Comparison of ENCODE assay signal across 18 cellular contexts in the genomic region with DNA sequence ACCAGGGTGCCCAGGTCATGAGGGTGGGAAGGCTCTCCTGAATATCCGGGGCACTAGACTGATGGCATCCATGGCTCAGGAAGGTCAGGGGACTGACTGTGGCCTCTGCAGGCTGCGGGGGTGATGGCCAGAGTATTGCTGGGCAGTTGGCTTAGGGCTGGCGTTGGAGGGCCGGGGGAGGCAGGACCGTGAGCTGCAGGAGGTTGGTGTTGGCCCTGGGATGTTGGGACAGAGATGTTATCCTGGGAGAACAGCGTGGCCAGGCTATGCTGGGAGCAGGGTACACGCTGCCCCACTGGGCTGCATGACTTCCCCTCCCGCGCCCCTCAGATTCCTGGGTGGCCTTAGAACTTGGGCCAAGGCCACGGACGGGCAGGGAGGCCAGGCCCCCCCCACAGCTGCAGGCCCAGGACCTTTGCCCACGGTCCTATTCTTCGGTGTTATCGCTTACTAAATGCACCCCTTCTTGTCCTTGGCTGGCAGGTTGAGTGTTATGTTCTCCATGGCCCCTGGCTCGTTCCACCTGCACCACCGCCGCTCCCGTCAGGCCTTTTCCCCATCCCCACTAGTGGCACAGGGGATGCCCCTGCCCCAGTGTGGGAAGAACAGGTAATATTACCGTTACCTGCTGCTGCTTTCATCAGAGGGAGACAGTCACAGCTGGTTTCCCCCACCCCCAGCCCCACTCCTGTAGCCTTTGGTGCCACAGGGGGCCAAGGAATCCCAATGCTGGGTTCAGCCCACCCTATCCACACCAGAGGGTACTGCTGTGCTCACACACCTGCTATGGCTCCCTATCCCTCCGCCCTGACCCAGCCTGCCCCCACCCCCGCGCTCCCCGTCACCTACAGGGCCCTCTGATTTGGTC. TPM values are rescaled to one million over a fixed set of nuclear protein-coding genes. Genes with fewer than 3 reads are reported as not detected.
DNase-seq lines count a peak whose midpoint lies in the region; FAIRE-seq and TF ChIP-seq lines count a peak whose summit lies in the region.
"Had no signal": no experiment of that assay in that cellular context is flagged by ENCODE, and none has a peak within 500 bp of the region (broad histone marks: within the 10 kb centered on the region; RNA-seq: fewer than 3 reads in every experiment).

No MANE protein-coding gene starts in this region.

- H3K4me2 ChIP-seq in osteoblast (ENCODE audit: insufficient read depth, low read length) = no peak overlapping the region

- H3K9ac ChIP-seq in NT2/D1 (ENCODE audit: insufficient read length, low read depth) = peak overlapping the region; percentile 12

- no peaks in the 10 kb centered on the region for H3K27me3 ChIP-seq in NT2/D1 (ENCODE audit: insufficient read depth, insufficient read length)
- no peaks in the 10 kb centered on the region for H3K27me3 ChIP-seq in osteoblast (ENCODE audit: insufficient read depth, low read length)

- H3K36me3 ChIP-seq in NT2/D1 (ENCODE audit: insufficient read depth, insufficient read length, low read length) (peaks cover 33% of the 10 kb centered on the region), osteoblast (ENCODE audit: insufficient read depth, low read length) (peaks cover 24% of the 10 kb centered on the region)

- H2AFZ ChIP-seq in osteoblast (ENCODE audit: low read length) = no peak overlapping the region

- peaks cover 49% of the 10 kb centered on the region for H4K20me1 ChIP-seq in osteoblast (ENCODE audit: insufficient read depth, low read length)

- intact Hi-C loops in activated CD4-positive, alpha-beta T cell treated with anti-CD3 and anti-CD28 coated beads, Interleukin-2, amount 10 ng/mL, durations not matched to agents 24 days and 14 days (cut with micrococcal nuclease) = no loop called here
- intact Hi-C loops in dendritic cell treated with granulocyte-macrophage colony-stimulating factor and Interleukin-4, amounts not matched to agents 40 ng/mL and 50 ng/mL, for 4 days (cut with micrococcal nuclease) = no loop called here

- no peaks in the 10 kb centered on the region for H3K79me2 ChIP-seq in osteoblast (ENCODE audit: insufficient read depth, low read length)

- peak overlapping the region; percentile 87 for H3K27ac Mint-ChIP-seq in activated CD4-positive, alpha-beta T cell treated with anti-CD3 and anti-CD28 coated beads, Interleukin-2, amount 10 ng/mL, durations not matched to agents 24 days and 14 days
- H3K27ac Mint-ChIP-seq in dendritic cell treated with granulocyte-macrophage colony-stimulating factor and Interleukin-4, amounts not matched to agents 40 ng/mL and 50 ng/mL, for 4 days = peak overlapping the region; percentile 12

- H3K36me3 Mint-ChIP-seq in activated CD4-positive, alpha-beta T cell treated with anti-CD3 and anti-CD28 coated beads, Interleukin-2, amount 10 ng/mL, durations not matched to agents 24 days and 14 days (ENCODE audit: low read depth) = peaks cover 24% of the 10 kb centered on the region
- peaks cover 65% of the 10 kb centered on the region for H3K36me3 Mint-ChIP-seq in dendritic cell treated with granulocyte-macrophage colony-stimulating factor and Interleukin-4, amounts not matched to agents 40 ng/mL and 50 ng/mL, for 4 days (ENCODE audit: low read depth)

- no peaks in the 10 kb centered on the region for H3K9me3 ChIP-seq in NT2/D1 (ENCODE audit: insufficient read depth, low read length)
- H3K9me3 ChIP-seq in osteoblast (ENCODE audit: low read depth, low read length) = no peaks in the 10 kb centered on the region

- no peak for TF ChIP-seq POLR2A in GM12892 (IDR thresholded peaks at IDR 0.05; ENCODE audit: low read depth, low read length)

- no peak for TF ChIP-seq CTCF in osteoblast (IDR thresholded peaks at IDR 0.05; ENCODE audit: extremely low read depth, low read depth, low read length)

- DNase-seq in activated CD4-positive, alpha-beta T cell treated with anti-CD3 and anti-CD28 coated beads, Interleukin-2, amount 10 ng/mL, durations not matched to agents 24 days and 14 days = no peak
- DNase-seq in activated CD4-positive, alpha-beta T cell treated with anti-CD3 and anti-CD28 coated beads, Interleukin-2, amount 50 U/mL, for 4 hours = no peak
- DNase-seq in NT2/D1 (ENCODE audit: low read depth, low spot score) = no peak
- peak; percentile 86 for DNase-seq in osteoblast (ENCODE audit: insufficient read length, low spot score, missing footprints)
- DNase-seq in NCI-H510A (lab: John Stamatoyannopoulos, UW) = no peak
- no peak for DNase-seq in NCI-H2081 (lab: John Stamatoyannopoulos, UW)
- no peak for DNase-seq in GM12892 (ENCODE audit: insufficient read length)
- DNase-seq: DMS79 treated with DMSO at 0.1 percent for 48 hours; HCEC 1CT; NCI-H446 treated with DMSO at 0.1 percent for 48 hours; stimulated activated CD4-positive, alpha-beta T cell treated with anti-CD3 and anti-CD28 coated beads, Interleukin-15, amount 100 ng/mL, for 24 hours had no signal

- H3K4me3 Mint-ChIP-seq in activated CD4-positive, alpha-beta T cell treated with anti-CD3 and anti-CD28 coated beads, Interleukin-2, amount 10 ng/mL, durations not matched to agents 24 days and 14 days = no peak overlapping the region
- no peak overlapping the region for H3K4me3 Mint-ChIP-seq in dendritic cell treated with granulocyte-macrophage colony-stimulating factor and Interleukin-4, amounts not matched to agents 40 ng/mL and 50 ng/mL, for 4 days
- H3K4me3 Mint-ChIP-seq: stimulated activated naive CD8-positive, alpha-beta T cell treated with anti-CD3 and anti-CD28 coated beads, Interleukin-15, Interleukin-2, amounts not matched to agents 100 ng/mL and 50 ng/mL, for 24 hours had no signal

- no peak for FAIRE-seq in GM12892 (lab: Jason Lieb, UNC)
- FAIRE-seq: A204.1, keratinocyte had no signal

- peaks cover 5% of the 10 kb centered on the region for H3K9me3 Mint-ChIP-seq in activated CD4-positive, alpha-beta T cell treated with anti-CD3 and anti-CD28 coated beads, Interleukin-2, amount 10 ng/mL, durations not matched to agents 24 days and 14 days
- H3K9me3 Mint-ChIP-seq in dendritic cell treated with granulocyte-macrophage colony-stimulating factor and Interleukin-4, amounts not matched to agents 40 ng/mL and 50 ng/mL, for 4 days = peaks cover 8% of the 10 kb centered on the region

- H3K4me3 ChIP-seq in NT2/D1 (ENCODE audit: insufficient read length, low read depth) (no peak overlapping the region), osteoblast (ENCODE audit: insufficient read depth, low read length) (no peak overlapping the region)

- H3K4me1 ChIP-seq in NT2/D1 (ENCODE audit: insufficient read depth, insufficient read length) (peaks cover 31% of the 10 kb centered on the region), osteoblast (ENCODE audit: insufficient read depth, low read length) (peaks cover 22% of the 10 kb centered on the region)

- peaks cover 25% of the 10 kb centered on the region for H3K4me1 Mint-ChIP-seq in activated CD4-positive, alpha-beta T cell treated with anti-CD3 and anti-CD28 coated beads, Interleukin-2, amount 10 ng/mL, durations not matched to agents 24 days and 14 days
- H3K4me1 Mint-ChIP-seq in dendritic cell treated with granulocyte-macrophage colony-stimulating factor and Interleukin-4, amounts not matched to agents 40 ng/mL and 50 ng/mL, for 4 days (ENCODE audit: low read depth) = peaks cover 58% of the 10 kb centered on the region

- H3K27ac ChIP-seq in osteoblast (ENCODE audit: low read depth, low read length) = no peak overlapping the region

- H3K27me3 Mint-ChIP-seq in activated CD4-positive, alpha-beta T cell treated with anti-CD3 and anti-CD28 coated beads, Interleukin-2, amount 10 ng/mL, durations not matched to agents 24 days and 14 days = no peaks in the 10 kb centered on the region
- H3K27me3 Mint-ChIP-seq in dendritic cell treated with granulocyte-macrophage colony-stimulating factor and Interleukin-4, amounts not matched to agents 40 ng/mL and 50 ng/mL, for 4 days = peaks cover 38% of the 10 kb centered on the region
- H3K27me3 Mint-ChIP-seq: stimulated activated naive CD8-positive, alpha-beta T cell treated with anti-CD3 and anti-CD28 coated beads, Interleukin-15, Interleukin-2, amounts not matched to agents 100 ng/mL and 50 ng/mL, for 24 hours had no signal

RNA-seq across cellular contexts. Expression of a gene that starts 3.2 kb away (rescaled TPM):
- 9.9 and 10.9 TPM in 2 replicates for total RNA-seq in activated CD4-positive, alpha-beta T cell treated with anti-CD3 and anti-CD28 coated beads, Interleukin-2, amount 10 ng/mL, durations not matched to agents 24 days and 14 days
- total RNA-seq in osteoblast = 7.7 and 8.0 TPM in 2 replicates
- 9.3 TPM for polyA plus RNA-seq in GM12892 (2012; ENCODE audit: missing spikeins)

RNA-seq across cellular contexts. Expression of a gene that starts 22.0 kb away (rescaled TPM):
- total RNA-seq in activated CD4-positive, alpha-beta T cell treated with anti-CD3 and anti-CD28 coated beads, Interleukin-2, amount 10 ng/mL, durations not matched to agents 24 days and 14 days = 154 TPM in 2 replicates
- total RNA-seq in osteoblast = 77.8 and 90.8 TPM in 2 replicates
- 24.2 TPM for polyA plus RNA-seq in GM12892 (2012; ENCODE audit: missing spikeins)

RNA-seq across cellular contexts. Expression of a gene that starts 43.7 kb away (rescaled TPM):
- total RNA-seq in activated CD4-positive, alpha-beta T cell treated with anti-CD3 and anti-CD28 coated beads, Interleukin-2, amount 10 ng/mL, durations not matched to agents 24 days and 14 days = not detected in 2 replicates
- total RNA-seq in osteoblast = 0.88 and 1.1 TPM in 2 replicates
- polyA plus RNA-seq in GM12892 (2012; ENCODE audit: missing spikeins) = 1.1 TPM
- total RNA-seq: lung microvascular endothelial cell; T-helper 1 cell treated with Interleukin-12 subunit alpha and Interleukin-12 subunit beta and Interleukin-4 antibody, amounts not matched to agents 30 ng/mL and 1 ng/mL, for 36 hours had no signal
- polyA plus RNA-seq: keratinocyte, neural cell had no signal

RNA-seq across cellular contexts. Expression of a gene that starts 55.2 kb away (rescaled TPM):
- 0.26 TPM in 1 of 2 replicates, not detected in the other for total RNA-seq in activated CD4-positive, alpha-beta T cell treated with anti-CD3 and anti-CD28 coated beads, Interleukin-2, amount 10 ng/mL, durations not matched to agents 24 days and 14 days
- 61.6 and 74.2 TPM in 2 replicates for total RNA-seq in osteoblast
- 1.6 TPM for polyA plus RNA-seq in GM12892 (2012; ENCODE audit: missing spikeins)
- polyA plus RNA-seq: neural cell had no signal
